Comparison of ENCODE assay signal across 19 cellular contexts in the genomic region with DNA sequence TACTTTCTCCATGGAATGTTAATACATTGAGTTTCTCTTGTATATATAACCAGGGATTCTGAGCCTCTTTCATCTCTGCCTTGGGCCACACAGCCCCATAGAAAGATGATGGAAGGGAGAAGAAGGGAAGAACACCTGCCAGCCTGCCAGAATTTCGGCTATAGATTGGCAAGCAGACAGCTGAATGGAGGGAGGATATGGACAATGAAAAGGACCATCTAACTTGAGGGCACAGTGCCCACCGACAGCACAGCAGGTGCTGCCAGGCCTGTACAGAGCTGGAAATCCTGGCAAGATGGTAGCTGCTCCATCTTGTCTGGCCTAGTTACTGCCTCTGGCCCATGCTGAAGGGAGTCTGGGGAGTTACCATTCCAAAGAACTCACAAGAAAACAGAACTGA.
DNase-seq lines count a peak whose midpoint lies in the region; TF ChIP-seq lines count a peak whose summit lies in the region.
"Had no signal": no experiment of that assay in that cellular context is flagged by ENCODE, and none has a peak within 500 bp of the region (broad histone marks: within the 10 kb centered on the region; RNA-seq: fewer than 3 reads in every experiment).

No MANE protein-coding gene starts in this region.

- DNase-seq in NCI-H345 (lab: John Stamatoyannopoulos, UW): peak; percentile 37
- DNase-seq in NCI-H345 treated with DMSO at 0.1 percent for 48 hours (lab: John Stamatoyannopoulos, UW; ENCODE audit: unreplicated experiment): no peak
- DNase-seq in NCI-H446 (lab: John Stamatoyannopoulos, UW): peak; percentile 60 to 94
- peak; percentile 44 to 60 for DNase-seq in cerebellar nuclear complex (lab: John Stamatoyannopoulos, UW)
- no peak for DNase-seq in GM23248
- DNase-seq in mammary epithelial cell: no peak
- no peak for DNase-seq in activated naive CD4-positive, alpha-beta T cell (lab: John Stamatoyannopoulos, UW)
- DNase-seq: BE2C; CD4-positive, CD25-positive, alpha-beta regulatory T cell; COR-L47; KBM-7; NCI-H146; NCI-H2081 treated with DMSO at 0.1 percent for 48 hours; NCI-H748 treated with DMSO at 0.1 percent for 48 hours; OCI-M1; Right ventricle myocardium superior had no signal

- H3K79me2 ChIP-seq in GM23248 (ENCODE audit: insufficient read depth) (no peaks in the 10 kb centered on the region), mammary epithelial cell (ENCODE audit: insufficient read depth, low read length) (no peaks in the 10 kb centered on the region)

- no peak overlapping the region for H3K9ac ChIP-seq in skeletal muscle tissue (ENCODE audit: low read depth in 1 of 3, low read length in 3 of 3)
- H3K9ac ChIP-seq in GM23248: no peak overlapping the region
- H3K9ac ChIP-seq in mammary epithelial cell (ENCODE audit: insufficient read depth, low read length): no peak overlapping the region

- peaks cover 10 to 30% (median 20%) of the 10 kb centered on the region in 3 donors for H3K4me1 ChIP-seq in skeletal muscle tissue (ENCODE audit: control insufficient read depth in 3 of 3, insufficient read depth in 3 of 3, low read length in 3 of 3)
- no peaks in the 10 kb centered on the region for H3K4me1 ChIP-seq in GM23248 (ENCODE audit: insufficient read depth)
- no peaks in the 10 kb centered on the region for H3K4me1 ChIP-seq in mammary epithelial cell (ENCODE audit: insufficient read depth, low read length)
- H3K4me1 ChIP-seq: BE2C had no signal

- in situ Hi-C loops in GM23248 (cut with MboI) (no loop called here), mammary epithelial cell (cut with MboI; ENCODE audit: low sequenced_read_pairs in 2 of 2) (no loop called here)

- H3K4me3 ChIP-seq in skeletal muscle tissue (ENCODE audit: low read length in 3 of 3) (no peak overlapping the region), GM23248 (no peak overlapping the region), mammary epithelial cell (replicated peaks in 1 of 3; ENCODE audit: insufficient read depth in 1 of 3, low read depth in 2 of 3, low read length in 3 of 3) (no peak overlapping the region)
- H3K4me3 ChIP-seq: GM12878, SK-N-MC had no signal

- no peak overlapping the region for H3K4me2 ChIP-seq in GM23248 (ENCODE audit: unreplicated experiment)
- H3K4me2 ChIP-seq in mammary epithelial cell (ENCODE audit: insufficient read depth, low read depth, low read length): no peak overlapping the region

- intact Hi-C loops in mammary epithelial cell (cut with micrococcal nuclease): no loop called here

- H4K20me1 ChIP-seq in GM23248 (ENCODE audit: insufficient read depth) (no peaks in the 10 kb centered on the region), mammary epithelial cell (ENCODE audit: insufficient read depth, low read length) (no peaks in the 10 kb centered on the region)

- WGBS in GM23248 (ENCODE audit: low coverage in 1 of 2, low lambda C conversion rate in 2 of 2, missing lambda C conversion rate in 2 of 2), 2 experiments: 86 to 88% methylated on average over 2 of the region's 2 CpGs
- WGBS in mammary epithelial cell (ENCODE audit: low coverage, missing lambda C conversion rate): 33% methylated on average over 1 of the region's 2 CpGs

- peak overlapping the region; percentile 49 for H3K27ac ChIP-seq in skeletal muscle tissue (ENCODE audit: low read depth, low read length)
- no peak overlapping the region for H3K27ac ChIP-seq in GM23248
- no peak overlapping the region for H3K27ac ChIP-seq in mammary epithelial cell (ENCODE audit: insufficient read depth, low read depth, low read length)
- H3K27ac ChIP-seq: SK-N-MC had no signal

- H3K36me3 ChIP-seq in skeletal muscle tissue (ENCODE audit: control insufficient read depth in 3 of 3, insufficient read depth in 3 of 3, low read length in 3 of 3): no peaks in the 10 kb centered on the region
- no peaks in the 10 kb centered on the region for H3K36me3 ChIP-seq in GM23248 (ENCODE audit: low read depth)
- no peaks in the 10 kb centered on the region for H3K36me3 ChIP-seq in mammary epithelial cell (ENCODE audit: insufficient read depth, low read length)
- H3K36me3 ChIP-seq: BE2C had no signal

- no peak overlapping the region for H2AFZ ChIP-seq in GM23248
- H2AFZ ChIP-seq in mammary epithelial cell (ENCODE audit: low read depth, low read length): no peak overlapping the region

- no peak for TF ChIP-seq CTCF in mammary epithelial cell (conservative IDR thresholded peaks at IDR 0.05 in 1 of 2, IDR thresholded peaks at IDR 0.05 in 1 of 2; ENCODE audit: extremely low read depth in 1 of 2, insufficient read depth in 1 of 2, low read depth in 1 of 2, low read length in 2 of 2)

- H3K9me2 ChIP-seq in GM23248 (ENCODE audit: insufficient read depth): no peaks in the 10 kb centered on the region

- dilution Hi-C loops in mammary epithelial cell (cut with HindIII; ENCODE audit: low sequenced_read_pairs): no loop called here

- no TSS peak for BruUV-seq in mammary epithelial cell (replicated peaks; lab: Mats Ljungman, UMichigan)

- CTCF ChIA-PET in mammary epithelial cell (lab: Charles Lee; ENCODE audit: low non-redundant PET): interaction anchor here (0.6 to 0.7 kb wide), 2 partner anchors 56 to 136 kb away, joined by 3 to 4 read pairs; no protein-coding TSS in a partner anchor

- H3K9me3 ChIP-seq in skeletal muscle tissue (ENCODE audit: control insufficient read depth in 3 of 3, low read length in 3 of 3) (no peaks in the 10 kb centered on the region), GM23248 (ENCODE audit: low read depth) (no peaks in the 10 kb centered on the region), mammary epithelial cell (replicated peaks; ENCODE audit: insufficient read depth, low read length) (no peaks in the 10 kb centered on the region)
- H3K9me3 ChIP-seq: BE2C had no signal

- H3K27me3 ChIP-seq in skeletal muscle tissue (ENCODE audit: control insufficient read depth in 3 of 3, insufficient read depth in 3 of 3, low read length in 3 of 3): no peaks in the 10 kb centered on the region
- no peaks in the 10 kb centered on the region for H3K27me3 ChIP-seq in GM23248 (replicated peaks; ENCODE audit: insufficient read depth)
- no peaks in the 10 kb centered on the region for H3K27me3 ChIP-seq in mammary epithelial cell (ENCODE audit: insufficient read depth, low read length)
- H3K27me3 ChIP-seq: BE2C had no signal

- H3F3A ChIP-seq in GM23248 (ENCODE audit: insufficient read depth): no peaks in the 10 kb centered on the region

Comparison
In these comparisons a context has a peak if more than half of its experiments do, and no peak if none do; other contexts are left out.
1. DNase-seq: peak in NCI-H345 (single experiment), NCI-H446 (2 of 2) and cerebellar nuclear complex (2 of 2); none in NCI-H345 treated with DMSO at 0.1 percent for 48 hours (single experiment), GM23248 (single experiment), mammary epithelial cell (single experiment) and activated naive CD4-positive, alpha-beta T cell (0 of 4).